14 cellular contexts compared by ENCODE assay signal in genomic region chr15:83850015-83850414, GRCh38.
"Had no signal": no experiment of that assay in that cellular context is flagged by ENCODE, and none has a peak within 500 bp of the region (broad histone marks: within the 10 kb centered on the region; RNA-seq: fewer than 3 reads in every experiment).

No MANE protein-coding gene starts in this region.

- ATAC-seq: activated CD4-positive, alpha-beta T cell treated with anti-CD3 and anti-CD28 coated beads for 36 hours; activated CD8-positive, alpha-beta T cell treated with anti-CD3 and anti-CD28 coated beads for 36 hours; activated naive CD8-positive, alpha-beta T cell treated with anti-CD3 and anti-CD28 coated beads, Interleukin-2, amount 50 U/mL, for 24 hours; stimulated activated naive CD8-positive, alpha-beta T cell treated with anti-CD3 and anti-CD28 coated beads, Interleukin-15, amount 100 ng/mL, for 72 hours had no signal

- H3K9me3 Mint-ChIP-seq: activated CD8-positive, alpha-beta T cell treated with anti-CD3 and anti-CD28 coated beads for 36 hours; activated naive CD8-positive, alpha-beta T cell treated with anti-CD3 and anti-CD28 coated beads, Interleukin-2, amount 50 U/mL, for 24 hours; immature natural killer cell; stimulated activated naive CD8-positive, alpha-beta T cell treated with anti-CD3 and anti-CD28 coated beads, Interleukin-15, amount 100 ng/mL, for 72 hours had no signal

- DNase-seq: activated CD4-positive, alpha-beta T cell treated with anti-CD3 and anti-CD28 coated beads for 36 hours; activated CD8-positive, alpha-beta T cell treated with anti-CD3 and anti-CD28 coated beads for 36 hours; activated naive CD4-positive, alpha-beta T cell treated with Interleukin-2 at 50 U/mL for 16 hours; activated naive CD8-positive, alpha-beta T cell treated with anti-CD3 and anti-CD28 coated beads, Interleukin-2, amount 50 U/mL, for 24 hours; cortex of kidney; effector CD8-positive, alpha-beta T cell; immature natural killer cell; mammary epithelial cell; stimulated activated CD4-positive, alpha-beta T cell treated with anti-CD3 and anti-CD28 coated beads, Interleukin-4, amount 100 ng/mL, for 24 hours; stimulated activated naive CD8-positive, alpha-beta T cell treated with anti-CD3 and anti-CD28 coated beads, Interleukin-15, amount 100 ng/mL, for 72 hours; T-helper 1 cell had no signal

- H3K4me3 ChIP-seq: cardiac muscle cell, thoracic aorta had no signal

- H3K36me3 ChIP-seq: cardiac muscle cell, thoracic aorta had no signal

- H3K9me3 ChIP-seq: thoracic aorta had no signal

- H3K4me1 Mint-ChIP-seq: activated CD4-positive, alpha-beta T cell treated with anti-CD3 and anti-CD28 coated beads for 36 hours; activated naive CD8-positive, alpha-beta T cell treated with anti-CD3 and anti-CD28 coated beads, Interleukin-2, amount 50 U/mL, for 24 hours; immature natural killer cell; stimulated activated naive CD8-positive, alpha-beta T cell treated with anti-CD3 and anti-CD28 coated beads, Interleukin-15, amount 100 ng/mL, for 72 hours had no signal

- H3K27ac ChIP-seq: cardiac muscle cell, thoracic aorta, VCaP had no signal

- H3K4me3 Mint-ChIP-seq: activated CD4-positive, alpha-beta T cell treated with anti-CD3 and anti-CD28 coated beads for 36 hours; activated CD8-positive, alpha-beta T cell treated with anti-CD3 and anti-CD28 coated beads for 36 hours; activated naive CD8-positive, alpha-beta T cell treated with anti-CD3 and anti-CD28 coated beads, Interleukin-2, amount 50 U/mL, for 24 hours; immature natural killer cell; stimulated activated naive CD8-positive, alpha-beta T cell treated with anti-CD3 and anti-CD28 coated beads, Interleukin-15, amount 100 ng/mL, for 72 hours had no signal

- H3K27ac Mint-ChIP-seq: activated CD4-positive, alpha-beta T cell treated with anti-CD3 and anti-CD28 coated beads for 36 hours; activated CD8-positive, alpha-beta T cell treated with anti-CD3 and anti-CD28 coated beads for 36 hours; activated naive CD8-positive, alpha-beta T cell treated with anti-CD3 and anti-CD28 coated beads, Interleukin-2, amount 50 U/mL, for 24 hours; immature natural killer cell; stimulated activated naive CD8-positive, alpha-beta T cell treated with anti-CD3 and anti-CD28 coated beads, Interleukin-15, amount 100 ng/mL, for 72 hours had no signal

- H3K27me3 Mint-ChIP-seq: activated naive CD8-positive, alpha-beta T cell treated with anti-CD3 and anti-CD28 coated beads, Interleukin-2, amount 50 U/mL, for 24 hours; stimulated activated naive CD8-positive, alpha-beta T cell treated with anti-CD3 and anti-CD28 coated beads, Interleukin-15, amount 100 ng/mL, for 72 hours had no signal

- H3K36me3 Mint-ChIP-seq: immature natural killer cell had no signal
